ENCODE assay signal across 22 cellular contexts in the genomic region with DNA sequence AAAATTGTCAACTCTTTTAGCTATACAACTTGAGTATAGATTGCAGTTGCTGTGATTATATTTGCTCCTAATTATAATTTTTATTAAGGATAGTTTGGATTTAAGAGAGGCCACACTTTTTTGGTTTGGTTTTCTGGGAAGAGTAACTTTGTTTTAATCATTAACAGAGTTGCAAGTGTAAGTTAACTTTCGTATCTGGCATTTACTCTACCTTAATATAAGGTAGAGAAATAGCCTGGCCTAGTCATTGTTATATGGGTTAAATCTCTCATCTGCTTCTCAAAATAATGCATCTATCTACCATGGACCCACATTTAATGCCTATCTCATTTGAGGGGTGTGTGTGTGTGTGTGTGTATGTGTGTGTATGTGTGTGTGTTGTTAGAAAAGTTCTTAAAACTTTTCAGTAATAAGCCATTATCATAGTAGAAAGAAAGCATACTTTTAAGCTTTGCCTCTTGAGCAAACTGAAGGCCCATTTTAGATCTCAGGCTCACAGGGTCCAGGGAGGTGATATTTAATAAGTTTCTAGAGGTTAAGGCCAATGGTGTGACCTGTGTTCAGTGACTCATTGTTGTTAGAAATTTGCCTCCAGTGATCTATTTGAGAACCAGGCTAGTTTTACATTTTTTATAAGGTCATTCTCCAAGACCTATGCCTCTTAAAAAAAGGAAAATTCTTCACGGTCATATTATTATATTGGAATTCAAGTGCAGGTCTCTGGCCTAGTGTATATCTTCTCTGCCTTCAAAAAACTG. TPM values are rescaled to one million over a fixed set of nuclear protein-coding genes. Genes with fewer than 3 reads are reported as not detected.
A peak's percentile ranks its signal among the peaks of the same experiment; 100 is the strongest.
DNase-seq lines count a peak whose midpoint lies in the region; ATAC-seq, FAIRE-seq and TF ChIP-seq lines count a peak whose summit lies in the region.
"Had no signal": no experiment of that assay in that cellular context is flagged by ENCODE, and none has a peak within 500 bp of the region (broad histone marks: within the 10 kb centered on the region; RNA-seq: fewer than 3 reads in every experiment).

No MANE protein-coding gene starts in this region.

- H2BK15ac ChIP-seq in mesenchymal stem cell (ENCODE audit: low read depth, poor library complexity, severe bottlenecking) = no peak overlapping the region

- no peak overlapping the region for H4K8ac ChIP-seq in mesenchymal stem cell (ENCODE audit: low read length)

- H3K27ac ChIP-seq in kidney (ENCODE audit: low read depth in 2 of 2, low read length in 2 of 2) (peak overlapping the region in 1 of 2 donors; percentile 73), mesenchymal stem cell (ENCODE audit: low read length, poor library complexity, severe bottlenecking) (peak overlapping the region; percentile 74)
- H3K27ac ChIP-seq: C4-2B had no signal

- H3K36me3 ChIP-seq in kidney (ENCODE audit: control insufficient read depth in 1 of 2, insufficient read depth in 2 of 2, low read length in 2 of 2) = no peaks in the 10 kb centered on the region
- no peaks in the 10 kb centered on the region for H3K36me3 ChIP-seq in mesenchymal stem cell (ENCODE audit: control insufficient read depth in 1 of 2, insufficient read depth in 2 of 2, low read depth in 1 of 2, low read length in 2 of 2)

- no peak overlapping the region for H2BK120ac ChIP-seq in mesenchymal stem cell (ENCODE audit: low read depth, low read length)

- FAIRE-seq in RCC 7860 (lab: Jason Lieb, UNC) (peak; percentile 93), kidney (lab: Jason Lieb, UNC) (peak; percentile 17)
- FAIRE-seq: A204.1, GM12878, HTR-8/SVneo had no signal

- no peak overlapping the region for H2BK12ac ChIP-seq in mesenchymal stem cell (ENCODE audit: low read length in 2 of 2)

- no peaks in the 10 kb centered on the region for H3K79me1 ChIP-seq in mesenchymal stem cell (replicated peaks; ENCODE audit: low read length, poor library complexity, severe bottlenecking)

- no peak overlapping the region for H3K9ac ChIP-seq in kidney (ENCODE audit: low read length in 2 of 2)
- no peak overlapping the region for H3K9ac ChIP-seq in mesenchymal stem cell (ENCODE audit: low read length)

- no peak overlapping the region for H2BK5ac ChIP-seq in mesenchymal stem cell (ENCODE audit: low read depth, low read length, poor library complexity, severe bottlenecking)

- H4K91ac ChIP-seq in mesenchymal stem cell (ENCODE audit: low read length) = no peak overlapping the region

- H2AFZ ChIP-seq in mesenchymal stem cell (ENCODE audit: low read depth, low read length) = no peak overlapping the region

- H3K27me3 ChIP-seq in mesenchymal stem cell (ENCODE audit: control insufficient read depth in 1 of 2, insufficient read depth in 1 of 2, low read length in 2 of 2) = no peaks in the 10 kb centered on the region

- intact Hi-C loops in kidney (cut with DNase I) = no loop called here

- H3K4me1 ChIP-seq in kidney (ENCODE audit: control insufficient read depth in 1 of 2, insufficient read depth in 1 of 2, low read depth in 1 of 2, low read length in 2 of 2) (no peaks in the 10 kb centered on the region), mesenchymal stem cell (ENCODE audit: control insufficient read depth, insufficient read depth, low read depth, low read length) (no peaks in the 10 kb centered on the region)

- H3K4ac ChIP-seq in mesenchymal stem cell (ENCODE audit: low read depth in 1 of 2, low read length in 2 of 2) = no peak overlapping the region

- H3K14ac ChIP-seq in mesenchymal stem cell (ENCODE audit: low read length in 2 of 2) = no peak overlapping the region

- WGBS in mesenchymal stem cell = no CpG with 5 or more reads among the region's 2 CpGs

- TF ChIP-seq CTCF in kidney (IDR thresholded peaks at IDR 0.05; ENCODE audit: borderline replicate concordance, extremely low read depth, insufficient read depth) = no peak

- peak overlapping the region in 1 of 2 donors; percentile 20 for H3K4me3 ChIP-seq in kidney (ENCODE audit: low read length in 2 of 2)
- H3K4me3 ChIP-seq in mesenchymal stem cell (ENCODE audit: insufficient read depth in 1 of 2, low read depth in 1 of 2, low read length in 2 of 2) = no peak overlapping the region
- H3K4me3 ChIP-seq: GM12878 had no signal

- ATAC-seq in HG03196 (IDR thresholded peaks at IDR 0.05; ENCODE audit: unreplicated experiment) = no peak
- ATAC-seq: GM12878, HCT116 had no signal

- H3K9me3 ChIP-seq in kidney (ENCODE audit: control insufficient read depth in 1 of 2, low read length in 2 of 2) (no peaks in the 10 kb centered on the region), mesenchymal stem cell (ENCODE audit: control insufficient read depth, low read length) (no peaks in the 10 kb centered on the region)

- H2AK5ac ChIP-seq in mesenchymal stem cell (ENCODE audit: low read length, severe bottlenecking) = no peak overlapping the region

- peak overlapping the region; percentile 11 for H3K4me2 ChIP-seq in mesenchymal stem cell (ENCODE audit: low read length, poor library complexity, severe bottlenecking)

- no peak overlapping the region for H3K18ac ChIP-seq in mesenchymal stem cell (ENCODE audit: low read depth in 1 of 2, low read length in 2 of 2)

- no peak for DNase-seq in RCC 7860 (ENCODE audit: low spot score)
- DNase-seq in kidney = no peak
- DNase-seq in mesenchymal stem cell = no peak
- DNase-seq in SW480 (ENCODE audit: low spot score) = no peak
- no peak for DNase-seq in Kasumi-1 (lab: John Stamatoyannopoulos, UW)
- DNase-seq: AML-193; Calu3; CD4-positive, alpha-beta T cell; DMS79 treated with DMSO at 0.1 percent for 48 hours; GF-D8; GOT3; H7; HFFc6; KBM-7 had no signal

- H3K23ac ChIP-seq in mesenchymal stem cell (ENCODE audit: low read length in 2 of 2) = no peak overlapping the region

RNA-seq across cellular contexts. Expression of gene TEX47, which starts 10.9 kb away (rescaled TPM):
- total RNA-seq in kidney = not detected
- polyA plus RNA-seq in kidney (ENCODE audit: insufficient read depth, low read depth, low replicate concordance) = not detected
- not detected for polyA plus RNA-seq in mesenchymal stem cell (2013, experiment 1 of 2)
- polyA plus RNA-seq in mesenchymal stem cell (2013, experiment 2 of 2) = not detected
- total RNA-seq: Calu3; CD4-positive, alpha-beta T cell; GM12878; H7; HFFc6 had no signal
- polyA plus RNA-seq: BJ, GM12878, IgD-negative memory B cell had no signal

RNA-seq across cellular contexts. Expression of gene ZNF804B, which starts 47.0 kb away (rescaled TPM):
- total RNA-seq in kidney = 0.19 TPM
- polyA plus RNA-seq in kidney (ENCODE audit: insufficient read depth, low read depth, low replicate concordance) = not detected
- polyA plus RNA-seq in mesenchymal stem cell (2013, experiment 1 of 2) = not detected
- polyA plus RNA-seq in mesenchymal stem cell (2013, experiment 2 of 2) = not detected
- total RNA-seq: Calu3; CD4-positive, alpha-beta T cell; GM12878; H7; HFFc6 had no signal
- polyA plus RNA-seq: BJ, GM12878, IgD-negative memory B cell had no signal
